Comparison of ENCODE assay signal across 1 cellular context in genomic region chr10:70462349-70462984, GRCh38.
TF ChIP-seq lines count a peak whose summit lies in the region.

No MANE protein-coding gene starts in this region.

TF ChIP-seq in GM12878, 131 proteins besides CTCF, POLR2A, EP300 and RAD21 (continued from another document):
- TF ChIP-seq EED (IDR thresholded peaks at IDR 0.05; ENCODE audit: low read depth) (no peak), KDM1A (IDR thresholded peaks at IDR 0.05; ENCODE audit: borderline replicate concordance) (no peak), PBX3 (IDR thresholded peaks at IDR 0.05; ENCODE audit: insufficient replicate concordance, low read depth, low read length) (no peak), POU2F2 (IDR thresholded peaks at IDR 0.05; ENCODE audit: borderline replicate concordance, low read depth, low read length) (no peak), RUNX3 (IDR thresholded peaks at IDR 0.05; ENCODE audit: low read length) (no peak), TAF1 (IDR thresholded peaks at IDR 0.05; ENCODE audit: borderline replicate concordance, low read depth, low read length) (no peak), ZBTB11 (CRISPR knock-in tag; IDR thresholded peaks at IDR 0.05) (no peak), MTA2 (IDR thresholded peaks at IDR 0.05; ENCODE audit: low read depth) (no peak), ZNF217 (IDR thresholded peaks at IDR 0.05) (no peak), ZNF592 (IDR thresholded peaks at IDR 0.05) (no peak), ELK1 (IDR thresholded peaks at IDR 0.05; ENCODE audit: low read depth, low read length) (no peak), SMAD5 (IDR thresholded peaks at IDR 0.05; ENCODE audit: low read depth) (no peak), HDGF (IDR thresholded peaks at IDR 0.05) (no peak)
- TF ChIP-seq, protein P1, sequence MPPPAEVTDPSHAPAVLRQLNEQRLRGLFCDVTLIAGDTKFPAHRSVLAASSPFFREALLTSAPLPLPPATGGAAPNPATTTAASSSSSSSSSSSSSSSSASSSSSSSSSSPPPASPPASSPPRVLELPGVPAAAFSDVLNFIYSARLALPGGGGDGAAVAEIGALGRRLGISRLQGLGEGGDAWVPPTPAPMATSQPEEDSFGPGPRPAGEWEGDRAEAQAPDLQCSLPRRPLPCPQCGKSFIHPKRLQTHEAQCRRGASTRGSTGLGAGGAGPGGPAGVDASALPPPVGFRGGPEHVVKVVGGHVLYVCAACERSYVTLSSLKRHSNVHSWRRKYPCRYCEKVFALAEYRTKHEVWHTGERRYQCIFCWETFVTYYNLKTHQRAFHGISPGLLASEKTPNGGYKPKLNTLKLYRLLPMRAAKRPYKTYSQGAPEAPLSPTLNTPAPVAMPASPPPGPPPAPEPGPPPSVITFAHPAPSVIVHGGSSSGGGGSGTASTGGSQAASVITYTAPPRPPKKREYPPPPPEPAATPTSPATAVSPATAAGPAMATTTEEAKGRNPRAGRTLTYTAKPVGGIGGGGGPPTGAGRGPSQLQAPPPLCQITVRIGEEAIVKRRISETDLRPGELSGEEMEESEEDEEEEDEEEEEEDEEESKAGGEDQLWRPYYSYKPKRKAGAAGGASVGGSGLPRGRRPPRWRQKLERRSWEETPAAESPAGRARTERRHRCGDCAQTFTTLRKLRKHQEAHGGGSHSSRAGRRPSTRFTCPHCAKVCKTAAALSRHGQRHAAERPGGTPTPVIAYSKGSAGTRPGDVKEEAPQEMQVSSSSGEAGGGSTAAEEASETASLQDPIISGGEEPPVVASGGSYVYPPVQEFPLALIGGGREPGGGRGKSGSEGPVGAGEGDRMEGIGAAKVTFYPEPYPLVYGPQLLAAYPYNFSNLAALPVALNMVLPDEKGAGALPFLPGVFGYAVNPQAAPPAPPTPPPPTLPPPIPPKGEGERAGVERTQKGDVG (CRISPR knock-in tag; IDR thresholded peaks at IDR 0.05), result no peak
- TF ChIP-seq, protein P2, sequence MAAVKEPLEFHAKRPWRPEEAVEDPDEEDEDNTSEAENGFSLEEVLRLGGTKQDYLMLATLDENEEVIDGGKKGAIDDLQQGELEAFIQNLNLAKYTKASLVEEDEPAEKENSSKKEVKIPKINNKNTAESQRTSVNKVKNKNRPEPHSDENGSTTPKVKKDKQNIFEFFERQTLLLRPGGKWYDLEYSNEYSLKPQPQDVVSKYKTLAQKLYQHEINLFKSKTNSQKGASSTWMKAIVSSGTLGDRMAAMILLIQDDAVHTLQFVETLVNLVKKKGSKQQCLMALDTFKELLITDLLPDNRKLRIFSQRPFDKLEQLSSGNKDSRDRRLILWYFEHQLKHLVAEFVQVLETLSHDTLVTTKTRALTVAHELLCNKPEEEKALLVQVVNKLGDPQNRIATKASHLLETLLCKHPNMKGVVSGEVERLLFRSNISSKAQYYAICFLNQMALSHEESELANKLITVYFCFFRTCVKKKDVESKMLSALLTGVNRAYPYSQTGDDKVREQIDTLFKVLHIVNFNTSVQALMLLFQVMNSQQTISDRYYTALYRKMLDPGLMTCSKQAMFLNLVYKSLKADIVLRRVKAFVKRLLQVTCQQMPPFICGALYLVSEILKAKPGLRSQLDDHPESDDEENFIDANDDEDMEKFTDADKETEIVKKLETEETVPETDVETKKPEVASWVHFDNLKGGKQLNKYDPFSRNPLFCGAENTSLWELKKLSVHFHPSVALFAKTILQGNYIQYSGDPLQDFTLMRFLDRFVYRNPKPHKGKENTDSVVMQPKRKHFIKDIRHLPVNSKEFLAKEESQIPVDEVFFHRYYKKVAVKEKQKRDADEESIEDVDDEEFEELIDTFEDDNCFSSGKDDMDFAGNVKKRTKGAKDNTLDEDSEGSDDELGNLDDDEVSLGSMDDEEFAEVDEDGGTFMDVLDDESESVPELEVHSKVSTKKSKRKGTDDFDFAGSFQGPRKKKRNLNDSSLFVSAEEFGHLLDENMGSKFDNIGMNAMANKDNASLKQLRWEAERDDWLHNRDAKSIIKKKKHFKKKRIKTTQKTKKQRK (IDR thresholded peaks at IDR 0.05; ENCODE audit: low read depth, low read length), result no peak
- TF ChIP-seq, protein P3, sequence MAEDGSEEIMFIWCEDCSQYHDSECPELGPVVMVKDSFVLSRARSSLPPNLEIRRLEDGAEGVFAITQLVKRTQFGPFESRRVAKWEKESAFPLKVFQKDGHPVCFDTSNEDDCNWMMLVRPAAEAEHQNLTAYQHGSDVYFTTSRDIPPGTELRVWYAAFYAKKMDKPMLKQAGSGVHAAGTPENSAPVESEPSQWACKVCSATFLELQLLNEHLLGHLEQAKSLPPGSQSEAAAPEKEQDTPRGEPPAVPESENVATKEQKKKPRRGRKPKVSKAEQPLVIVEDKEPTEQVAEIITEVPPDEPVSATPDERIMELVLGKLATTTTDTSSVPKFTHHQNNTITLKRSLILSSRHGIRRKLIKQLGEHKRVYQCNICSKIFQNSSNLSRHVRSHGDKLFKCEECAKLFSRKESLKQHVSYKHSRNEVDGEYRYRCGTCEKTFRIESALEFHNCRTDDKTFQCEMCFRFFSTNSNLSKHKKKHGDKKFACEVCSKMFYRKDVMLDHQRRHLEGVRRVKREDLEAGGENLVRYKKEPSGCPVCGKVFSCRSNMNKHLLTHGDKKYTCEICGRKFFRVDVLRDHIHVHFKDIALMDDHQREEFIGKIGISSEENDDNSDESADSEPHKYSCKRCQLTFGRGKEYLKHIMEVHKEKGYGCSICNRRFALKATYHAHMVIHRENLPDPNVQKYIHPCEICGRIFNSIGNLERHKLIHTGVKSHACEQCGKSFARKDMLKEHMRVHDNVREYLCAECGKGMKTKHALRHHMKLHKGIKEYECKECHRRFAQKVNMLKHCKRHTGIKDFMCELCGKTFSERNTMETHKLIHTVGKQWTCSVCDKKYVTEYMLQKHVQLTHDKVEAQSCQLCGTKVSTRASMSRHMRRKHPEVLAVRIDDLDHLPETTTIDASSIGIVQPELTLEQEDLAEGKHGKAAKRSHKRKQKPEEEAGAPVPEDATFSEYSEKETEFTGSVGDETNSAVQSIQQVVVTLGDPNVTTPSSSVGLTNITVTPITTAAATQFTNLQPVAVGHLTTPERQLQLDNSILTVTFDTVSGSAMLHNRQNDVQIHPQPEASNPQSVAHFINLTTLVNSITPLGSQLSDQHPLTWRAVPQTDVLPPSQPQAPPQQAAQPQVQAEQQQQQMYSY (CRISPR knock-in tag; IDR thresholded peaks at IDR 0.05), result no peak
- TF ChIP-seq, protein P4, sequence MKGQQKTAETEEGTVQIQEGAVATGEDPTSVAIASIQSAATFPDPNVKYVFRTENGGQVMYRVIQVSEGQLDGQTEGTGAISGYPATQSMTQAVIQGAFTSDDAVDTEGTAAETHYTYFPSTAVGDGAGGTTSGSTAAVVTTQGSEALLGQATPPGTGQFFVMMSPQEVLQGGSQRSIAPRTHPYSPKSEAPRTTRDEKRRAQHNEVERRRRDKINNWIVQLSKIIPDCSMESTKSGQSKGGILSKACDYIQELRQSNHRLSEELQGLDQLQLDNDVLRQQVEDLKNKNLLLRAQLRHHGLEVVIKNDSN (IDR thresholded peaks at IDR 0.05; ENCODE audit: borderline replicate concordance, extremely low read length, insufficient read depth, low read depth, low read length), result no peak
TF ChIP-seq in GM12878: peak in this region for 0.
